1 cellular context compared by ENCODE assay signal in genomic region chr12:121770802-121771625, GRCh38.
A peak's percentile ranks its signal among the peaks of the same experiment; 100 is the strongest.
TF ChIP-seq lines count a peak whose summit lies in the region.

No MANE protein-coding gene starts in this region.

TF ChIP-seq in HEK293, 187 proteins besides CTCF, POLR2A, EP300 and RAD21 (continued from another document):
- TF ChIP-seq MYNN (tag by site-specific recombination; IDR thresholded peaks at IDR 0.05; ENCODE audit: borderline replicate concordance) (no peak), ZNF518A (tag by site-specific recombination; conservative IDR thresholded peaks at IDR 0.05; ENCODE audit: low read depth) (no peak), ZFP69B (tag by site-specific recombination; IDR thresholded peaks at IDR 0.05) (0 out of 2 replicates have a peak, but pooled peaks have one; percentile 49), TRIM28 (IDR thresholded peaks at IDR 0.05; ENCODE audit: borderline replicate concordance, low read length) (no peak), ZNF362 (tag by site-specific recombination; IDR thresholded peaks at IDR 0.05) (no peak), ZBTB1 (tag by site-specific recombination; IDR thresholded peaks at IDR 0.05) (no peak), ZSCAN16 (tag by site-specific recombination; IDR thresholded peaks at IDR 0.05) (no peak), MZF1 (tag by site-specific recombination; IDR thresholded peaks at IDR 0.05; ENCODE audit: borderline replicate concordance) (no peak), KLF7 (tag by site-specific recombination; IDR thresholded peaks at IDR 0.05; ENCODE audit: borderline replicate concordance) (no peak), KLF9 (tag by site-specific recombination; IDR thresholded peaks at IDR 0.05; ENCODE audit: low read depth) (no peak), PRDM4 (tag by site-specific recombination; IDR thresholded peaks at IDR 0.05) (no peak), ZNF692 (tag by site-specific recombination; IDR thresholded peaks at IDR 0.05) (peak; percentile 65), ZNF175 (tag by site-specific recombination; IDR thresholded peaks at IDR 0.05) (no peak), ZNF623 (tag by site-specific recombination; IDR thresholded peaks at IDR 0.05) (no peak), PRDM2 (tag by site-specific recombination; IDR thresholded peaks at IDR 0.05; ENCODE audit: borderline replicate concordance) (no peak), ZNF19 (tag by site-specific recombination; IDR thresholded peaks at IDR 0.05; ENCODE audit: low read depth) (no peak), OVOL3 (tag by site-specific recombination; IDR thresholded peaks at IDR 0.05) (no peak), ZNF521 (tag by site-specific recombination; IDR thresholded peaks at IDR 0.05) (no peak), ZNF132 (tag by site-specific recombination; IDR thresholded peaks at IDR 0.05; ENCODE audit: borderline replicate concordance) (no peak)
- TF ChIP-seq, protein P1, sequence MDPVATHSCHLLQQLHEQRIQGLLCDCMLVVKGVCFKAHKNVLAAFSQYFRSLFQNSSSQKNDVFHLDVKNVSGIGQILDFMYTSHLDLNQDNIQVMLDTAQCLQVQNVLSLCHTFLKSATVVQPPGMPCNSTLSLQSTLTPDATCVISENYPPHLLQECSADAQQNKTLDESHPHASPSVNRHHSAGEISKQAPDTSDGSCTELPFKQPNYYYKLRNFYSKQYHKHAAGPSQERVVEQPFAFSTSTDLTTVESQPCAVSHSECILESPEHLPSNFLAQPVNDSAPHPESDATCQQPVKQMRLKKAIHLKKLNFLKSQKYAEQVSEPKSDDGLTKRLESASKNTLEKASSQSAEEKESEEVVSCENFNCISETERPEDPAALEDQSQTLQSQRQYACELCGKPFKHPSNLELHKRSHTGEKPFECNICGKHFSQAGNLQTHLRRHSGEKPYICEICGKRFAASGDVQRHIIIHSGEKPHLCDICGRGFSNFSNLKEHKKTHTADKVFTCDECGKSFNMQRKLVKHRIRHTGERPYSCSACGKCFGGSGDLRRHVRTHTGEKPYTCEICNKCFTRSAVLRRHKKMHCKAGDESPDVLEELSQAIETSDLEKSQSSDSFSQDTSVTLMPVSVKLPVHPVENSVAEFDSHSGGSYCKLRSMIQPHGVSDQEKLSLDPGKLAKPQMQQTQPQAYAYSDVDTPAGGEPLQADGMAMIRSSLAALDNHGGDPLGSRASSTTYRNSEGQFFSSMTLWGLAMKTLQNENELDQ (tag by site-specific recombination; IDR thresholded peaks at IDR 0.05; ENCODE audit: low read depth) = no peak
- TF ChIP-seq, protein P2, sequence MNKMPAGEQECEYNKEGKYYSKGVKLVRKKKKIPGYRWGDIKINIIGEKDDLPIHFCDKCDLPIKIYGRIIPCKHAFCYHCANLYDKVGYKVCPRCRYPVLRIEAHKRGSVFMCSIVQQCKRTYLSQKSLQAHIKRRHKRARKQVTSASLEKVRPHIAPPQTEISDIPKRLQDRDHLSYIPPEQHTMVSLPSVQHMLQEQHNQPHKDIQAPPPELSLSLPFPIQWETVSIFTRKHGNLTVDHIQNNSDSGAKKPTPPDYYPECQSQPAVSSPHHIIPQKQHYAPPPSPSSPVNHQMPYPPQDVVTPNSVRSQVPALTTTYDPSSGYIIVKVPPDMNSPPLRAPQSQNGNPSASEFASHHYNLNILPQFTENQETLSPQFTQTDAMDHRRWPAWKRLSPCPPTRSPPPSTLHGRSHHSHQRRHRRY (tag by site-specific recombination; IDR thresholded peaks at IDR 0.05) = no peak
- TF ChIP-seq, protein P3, sequence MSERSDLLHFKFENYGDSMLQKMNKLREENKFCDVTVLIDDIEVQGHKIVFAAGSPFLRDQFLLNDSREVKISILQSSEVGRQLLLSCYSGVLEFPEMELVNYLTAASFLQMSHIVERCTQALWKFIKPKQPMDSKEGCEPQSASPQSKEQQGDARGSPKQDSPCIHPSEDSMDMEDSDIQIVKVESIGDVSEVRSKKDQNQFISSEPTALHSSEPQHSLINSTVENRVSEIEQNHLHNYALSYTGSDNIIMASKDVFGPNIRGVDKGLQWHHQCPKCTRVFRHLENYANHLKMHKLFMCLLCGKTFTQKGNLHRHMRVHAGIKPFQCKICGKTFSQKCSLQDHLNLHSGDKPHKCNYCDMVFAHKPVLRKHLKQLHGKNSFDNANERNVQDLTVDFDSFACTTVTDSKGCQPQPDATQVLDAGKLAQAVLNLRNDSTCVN (tag by site-specific recombination; optimal IDR thresholded peaks at IDR 0.05) = no peak
